8 cellular contexts compared by ENCODE assay signal in genomic region chr3:143171141-143171651, GRCh38. TPM values are rescaled to one million over a fixed set of nuclear protein-coding genes. Genes with fewer than 3 reads are reported as not detected.
DNase-seq lines count a peak whose midpoint lies in the region; ATAC-seq and TF ChIP-seq lines count a peak whose summit lies in the region.

No MANE protein-coding gene starts in this region.

- TF ChIP-seq CTCF in coronary artery (IDR thresholded peaks at IDR 0.05): no peak

- H3K27ac Mint-ChIP-seq in immature natural killer cell: peak overlapping the region; percentile 86 to 95 (median 94)

- H3K9me3 Mint-ChIP-seq in immature natural killer cell: peaks cover 0 to 8% (median 0%) of the 10 kb centered on the region in 6 donors

- peaks cover 4 to 13% (median 10%) of the 10 kb centered on the region in 3 donors for H3K36me3 Mint-ChIP-seq in immature natural killer cell

- ATAC-seq in GM18858 (IDR thresholded peaks at IDR 0.05; ENCODE audit: unreplicated experiment): peak; percentile 80
- peak; percentile 81 for ATAC-seq in HG02870 (IDR thresholded peaks at IDR 0.05; ENCODE audit: unreplicated experiment)
- ATAC-seq in GM21526 (IDR thresholded peaks at IDR 0.05; ENCODE audit: low FRiP score, unreplicated experiment): no peak

- DNase-seq in SIG-M5 treated with dmso at 0.1 percent for 504 hours (lab: John Stamatoyannopoulos, UW; ENCODE audit: unreplicated experiment) (peak; percentile 77), immature natural killer cell (peak; percentile 37 to 47 (median 44)), coronary artery (ENCODE audit: low spot score) (no peak), GM03348 (ENCODE audit: low spot score) (no peak), NCI-H1417 treated with DMSO at 0.1 percent for 48 hours (lab: John Stamatoyannopoulos, UW) (no peak)

- no peak overlapping the region for H3K4me3 ChIP-seq in coronary artery

- peak overlapping the region; percentile 68 to 83 (median 73) for H3K4me3 Mint-ChIP-seq in immature natural killer cell

- H3K27ac ChIP-seq in coronary artery: no peak overlapping the region

- peaks cover 92 to 96% of the 10 kb centered on the region in 2 donors for H3K4me1 Mint-ChIP-seq in immature natural killer cell

- peaks cover 0 to 1% (median 0%) of the 10 kb centered on the region in 3 donors for H3K27me3 Mint-ChIP-seq in immature natural killer cell (ENCODE audit: low read depth in 3 of 3)

RNA-seq across cellular contexts. Expression of gene CHST2, which starts 51.6 kb away (rescaled TPM):
- polyA plus RNA-seq in immature natural killer cell: 100 to 1,000 TPM; 105 to 117 (median 116) TPM

Comparison
In these comparisons a context has a peak if more than half of its experiments do, and no peak if none do; other contexts are left out.
1. DNase-seq: peak in SIG-M5 treated with dmso at 0.1 percent for 504 hours (single experiment) and immature natural killer cell (3 of 3); none in coronary artery (single experiment), GM03348 (single experiment) and NCI-H1417 treated with DMSO at 0.1 percent for 48 hours (single experiment).